In genomic region chr6:8707956-8708772, GRCh38 we compare ENCODE assay signal across 8 cellular contexts.
DNase-seq lines count a peak whose midpoint lies in the region; ATAC-seq lines count a peak whose summit lies in the region.

No MANE protein-coding gene starts in this region.

- ATAC-seq in GM19324 (IDR thresholded peaks at IDR 0.05; ENCODE audit: low FRiP score, unreplicated experiment) (no peak), HG02970 (IDR thresholded peaks at IDR 0.05; ENCODE audit: low FRiP score, unreplicated experiment) (no peak)

- DNase-seq in ELR (ENCODE audit: low read depth), result peak; percentile 38
- DNase-seq in NCI-H128 (lab: John Stamatoyannopoulos, UW; ENCODE audit: unreplicated experiment), result peak; percentile 29
- DNase-seq in amniotic epithelial cell (ENCODE audit: low read depth), result peak; percentile 0
- DNase-seq in kidney tubule cell (ENCODE audit: low spot score), result peak; percentile 43
- DNase-seq in activated CD4-positive, alpha-beta T cell treated with anti-CD3 and anti-CD28 coated beads, Interleukin-2, amount 50 U/mL, for 48 hours, result no peak
- no peak for DNase-seq in GM19238 (ENCODE audit: insufficient read length, low spot score)

Comparison
In these comparisons a context has a peak if more than half of its experiments do, and no peak if none do; other contexts are left out.
1. DNase-seq: peak in ELR (single experiment), NCI-H128 (single experiment), amniotic epithelial cell (single experiment) and kidney tubule cell (single experiment); none in activated CD4-positive, alpha-beta T cell treated with anti-CD3 and anti-CD28 coated beads, Interleukin-2, amount 50 U/mL, for 48 hours (0 of 2) and GM19238 (single experiment).